8 cellular contexts compared by ENCODE assay signal in the genomic region with DNA sequence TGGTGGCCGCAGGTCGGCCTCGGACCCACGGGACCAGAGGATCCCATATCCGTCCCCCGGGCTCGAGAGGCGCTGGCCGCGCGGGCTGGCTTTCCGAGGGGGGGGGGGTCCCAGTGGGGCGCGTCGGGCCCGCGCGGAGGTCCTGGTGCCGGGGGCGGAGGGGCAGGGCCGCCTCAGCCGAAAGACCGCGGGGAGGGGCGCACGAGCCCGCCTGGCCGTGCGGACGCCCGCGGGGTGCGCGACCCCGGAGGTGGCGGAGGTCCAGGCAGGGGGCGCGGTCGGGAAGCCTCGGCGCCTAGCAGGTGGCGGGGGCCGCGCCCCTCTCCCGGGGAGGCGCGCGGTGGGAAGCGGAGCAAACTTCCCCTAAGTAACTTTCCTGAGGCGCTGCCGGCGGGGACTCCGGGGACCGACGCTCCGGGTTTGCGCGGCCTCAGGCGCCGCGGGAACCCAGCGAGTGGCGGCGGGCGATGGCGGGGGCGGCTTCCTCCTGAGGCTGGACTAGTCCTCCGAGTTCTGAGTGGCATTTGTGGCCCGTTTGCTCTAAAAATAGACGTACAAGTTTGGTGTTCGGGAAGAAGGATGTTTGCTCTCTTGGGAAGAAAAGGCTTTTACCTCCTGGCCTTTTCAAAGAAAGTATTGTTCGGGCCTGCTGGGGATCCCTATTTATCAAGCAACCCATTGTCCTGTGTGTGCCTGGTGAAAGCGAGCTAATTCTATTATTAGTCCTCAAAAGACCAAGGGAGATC. TPM values are rescaled to one million over a fixed set of nuclear protein-coding genes. Genes with fewer than 3 reads are reported as not detected.
A peak's percentile ranks its signal among the peaks of the same experiment; 100 is the strongest.
DNase-seq lines count a peak whose midpoint lies in the region; ATAC-seq and TF ChIP-seq lines count a peak whose summit lies in the region.

No MANE protein-coding gene starts in this region.

- no peak for TF ChIP-seq CTCF in ovary (IDR thresholded peaks at IDR 0.05)

- intact Hi-C loops in left cardiac atrium (cut with DNase I) (loop anchor here in 1 of 2 donors (10.0 kb wide), 1 partner anchor 1456 kb away; a partner anchor contains a TSS), ovary (cut with DNase I) (loop anchor here in 1 of 4 donors (10.0 kb wide), 1 partner anchor 1874 kb away; no protein-coding TSS in a partner anchor)

- no peaks in the 10 kb centered on the region for H3K36me3 ChIP-seq in adipocyte (ENCODE audit: control insufficient read depth, insufficient read depth, low read length, severe bottlenecking)
- no peaks in the 10 kb centered on the region for H3K36me3 ChIP-seq in ovary

- peak overlapping the region; percentile 90 to 94 for H3K27ac ChIP-seq in ovary

- H3K9me3 ChIP-seq in adipocyte (ENCODE audit: control insufficient read depth, low read length), result no peaks in the 10 kb centered on the region
- no peaks in the 10 kb centered on the region for H3K9me3 ChIP-seq in ovary

- peak overlapping the region; percentile 82 for H3K9ac ChIP-seq in adipocyte (ENCODE audit: low read length)

- H3K4me3 ChIP-seq in adipocyte (ENCODE audit: low read length) (peak overlapping the region; percentile 84), ovary (peak overlapping the region; percentile 83)

- ATAC-seq in HG02870 (IDR thresholded peaks at IDR 0.05; ENCODE audit: unreplicated experiment), result peak; percentile 29
- ATAC-seq in left cardiac atrium, result peak; percentile 51 to 70
- no peak for ATAC-seq in HG03378 (IDR thresholded peaks at IDR 0.05; ENCODE audit: unreplicated experiment)

- H3K4me1 ChIP-seq in adipocyte (ENCODE audit: control insufficient read depth, insufficient read depth, low read length), result peaks cover 16% of the 10 kb centered on the region
- peaks cover 11% of the 10 kb centered on the region for H3K4me1 ChIP-seq in ovary (ENCODE audit: insufficient read depth)

- 0 to 6% (median 1%) methylated on average over 46 to 73 of the region's 73 CpGs for WGBS in ovary, 3 donors

- peak; percentile 31 for DNase-seq in activated CD4-positive, CD25-positive, alpha-beta regulatory T cell treated with anti-CD3 and anti-CD28 coated beads, Interleukin-2, amount 50 U/mL, for 72 hours
- DNase-seq in activated CD4-positive, CD25-positive, alpha-beta regulatory T cell (lab: John Stamatoyannopoulos, UW), result no peak
- DNase-seq in NCI-H2227 treated with DMSO at 0.1 percent for 48 hours (lab: John Stamatoyannopoulos, UW) (peak; percentile 23), adipocyte (ENCODE audit: low read depth) (peak; percentile 80), left cardiac atrium (peak; percentile 71), ovary (peak; percentile 46 to 76 (median 70))

- TF ChIP-seq EP300 in ovary (IDR thresholded peaks at IDR 0.05), result no peak

- no peaks in the 10 kb centered on the region for H3K27me3 ChIP-seq in adipocyte (replicated peaks; ENCODE audit: control insufficient read depth, insufficient read depth, low read length)
- H3K27me3 ChIP-seq in ovary, result no peaks in the 10 kb centered on the region

- TF ChIP-seq POLR2A in ovary (IDR thresholded peaks at IDR 0.05), result no peak

RNA-seq across cellular contexts. Expression of a gene that starts 26.4 kb away (rescaled TPM):
- total RNA-seq in left cardiac atrium, result 10 to 100 TPM; 22.9 to 27.3 TPM
- 10 to 100 TPM; 18.8 to 34.0 (median 27.6) TPM for total RNA-seq in ovary
- polyA plus RNA-seq in ovary, result 10 to 100 TPM; 14.1 to 26.9 TPM

Comparison
In these comparisons a context has a peak if more than half of its experiments do, and no peak if none do; other contexts are left out.
1. DNase-seq: peak in activated CD4-positive, CD25-positive, alpha-beta regulatory T cell treated with anti-CD3 and anti-CD28 coated beads, Interleukin-2, amount 50 U/mL, for 72 hours (single experiment), NCI-H2227 treated with DMSO at 0.1 percent for 48 hours (single experiment), adipocyte (single experiment), left cardiac atrium (single experiment) and ovary (5 of 5); none in activated CD4-positive, CD25-positive, alpha-beta regulatory T cell (0 of 4).